Comparison of ENCODE assay signal across 8 cellular contexts in the genomic region with DNA sequence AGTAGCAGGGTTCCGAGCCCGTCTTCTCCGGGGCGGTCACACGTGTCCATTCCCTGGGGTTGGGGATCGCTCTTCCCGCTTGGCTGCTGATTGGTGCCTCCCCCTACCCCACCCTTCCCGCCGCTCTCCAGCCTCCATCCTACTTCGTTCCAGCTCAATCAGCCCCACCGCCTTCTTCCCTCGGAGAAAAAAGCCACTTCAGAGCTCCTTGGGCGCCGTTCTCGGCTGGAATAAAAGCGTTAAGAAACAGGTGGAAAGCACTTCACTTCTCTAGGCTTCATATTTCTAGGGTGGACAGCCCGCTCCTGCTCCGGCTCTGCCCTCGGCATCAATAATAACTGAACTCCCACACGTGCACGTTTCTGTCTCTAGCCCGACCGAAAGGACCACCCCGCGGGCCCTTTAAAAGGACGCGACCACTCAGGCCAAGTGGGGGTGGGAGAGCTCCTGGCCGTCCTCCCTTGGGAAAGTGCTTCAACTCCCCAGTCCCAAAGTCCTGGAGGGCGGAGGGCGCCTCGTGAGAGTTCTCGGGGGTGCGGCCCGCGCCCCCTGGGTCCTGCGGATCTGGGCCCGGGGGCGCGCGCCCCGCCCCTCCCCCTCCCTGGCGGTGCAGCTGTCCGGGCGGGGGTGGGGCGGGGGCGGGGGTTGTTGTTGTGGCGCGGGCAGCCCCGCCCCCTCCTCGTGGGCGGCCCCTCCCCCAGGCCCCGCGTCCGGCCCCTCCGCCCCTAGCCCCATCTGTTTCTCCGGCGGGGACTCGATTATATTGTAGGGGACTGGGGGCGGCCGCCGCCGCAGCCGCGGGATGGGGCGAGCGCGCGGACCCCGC. TPM values are rescaled to one million over a fixed set of nuclear protein-coding genes. Genes with fewer than 3 reads are reported as not detected.
A peak's percentile ranks its signal among the peaks of the same experiment; 100 is the strongest.
DNase-seq lines count a peak whose midpoint lies in the region; ATAC-seq and TF ChIP-seq lines count a peak whose summit lies in the region.

CECR2 (plus strand) TSS at position 734 of the 826 bp plus-strand sequence. CDS start 324 bp downstream, outside the sequence.

- H3K4me2 ChIP-seq in osteoblast (ENCODE audit: insufficient read depth, low read length), result no peak within 1 kb of the TSS

- peaks cover 13 to 98% (median 20%) of the 10 kb centered on the region in 4 donors for H3K27me3 ChIP-seq in esophagus squamous epithelium
- H3K27me3 ChIP-seq in naive thymus-derived CD4-positive, alpha-beta T cell (ENCODE audit: control insufficient read depth in 2 of 2, insufficient read depth in 2 of 2, low read length in 2 of 2), result peaks cover 0 to 16% of the 10 kb centered on the region in 2 donors
- peaks cover 0 to 4% of the 10 kb centered on the region in 2 donors for H3K27me3 ChIP-seq in aorta (ENCODE audit: control insufficient read depth in 1 of 2, insufficient read depth in 2 of 2, low read length in 1 of 2)
- peaks cover 39% of the 10 kb centered on the region for H3K27me3 ChIP-seq in osteoblast (ENCODE audit: insufficient read depth, low read length)

- H3K4me1 ChIP-seq in esophagus squamous epithelium (peaks cover 10 to 28% (median 15%) of the 10 kb centered on the region in 3 donors), aorta (ENCODE audit: control insufficient read depth in 1 of 2, insufficient read depth in 2 of 2, low read length in 2 of 2) (peaks cover 0 to 5% of the 10 kb centered on the region in 2 donors), osteoblast (ENCODE audit: insufficient read depth, low read length) (no peaks in the 10 kb centered on the region)
- H3K4me1 ChIP-seq in naive thymus-derived CD4-positive, alpha-beta T cell (ENCODE audit: control insufficient read depth in 2 of 2, insufficient read depth in 2 of 2, low read length in 2 of 2), result peaks cover 0 to 14% of the 10 kb centered on the region in 2 donors

- H2AFZ ChIP-seq in osteoblast (ENCODE audit: low read length), result no peak within 1 kb of the TSS

- H3K27ac ChIP-seq in esophagus squamous epithelium (peak within 1 kb of the TSS in 2 of 4 donors; percentile 48 to 50), aorta (ENCODE audit: low read depth in 1 of 2, low read length in 2 of 2) (no peak within 1 kb of the TSS), osteoblast (ENCODE audit: low read depth, low read length) (no peak within 1 kb of the TSS)
- no peak within 1 kb of the TSS for H3K27ac ChIP-seq in naive thymus-derived CD4-positive, alpha-beta T cell (ENCODE audit: low read depth, low read length)

- H3K36me3 ChIP-seq in esophagus squamous epithelium (no peaks in the 10 kb centered on the region), aorta (ENCODE audit: control insufficient read depth in 1 of 2, insufficient read depth in 2 of 2, low read length in 1 of 2) (no peaks in the 10 kb centered on the region), osteoblast (ENCODE audit: insufficient read depth, low read length) (no peaks in the 10 kb centered on the region)
- no peaks in the 10 kb centered on the region for H3K36me3 ChIP-seq in naive thymus-derived CD4-positive, alpha-beta T cell (ENCODE audit: control insufficient read depth in 2 of 3, insufficient read depth in 3 of 3, low read length in 3 of 3)

- H3K4me3 ChIP-seq in LNCaP clone FGC (ENCODE audit: low read depth, low read length) (peak within 1 kb of the TSS; percentile 60), esophagus squamous epithelium (peak within 1 kb of the TSS; percentile 36 to 62 (median 50)), aorta (ENCODE audit: low read length in 2 of 2) (peak within 1 kb of the TSS; percentile 55 to 56), osteoblast (ENCODE audit: insufficient read depth, low read length) (no peak within 1 kb of the TSS)
- no peak within 1 kb of the TSS for H3K4me3 ChIP-seq in naive thymus-derived CD4-positive, alpha-beta T cell (ENCODE audit: low read length)

- H3K9me3 ChIP-seq in T-helper 17 cell (ENCODE audit: control insufficient read depth, low read length, poor library complexity, severe bottlenecking), result no peaks in the 10 kb centered on the region
- H3K9me3 ChIP-seq in esophagus squamous epithelium, result no peaks in the 10 kb centered on the region
- no peaks in the 10 kb centered on the region for H3K9me3 ChIP-seq in naive thymus-derived CD4-positive, alpha-beta T cell (ENCODE audit: control insufficient read depth in 2 of 3, low read length in 3 of 3)
- no peaks in the 10 kb centered on the region for H3K9me3 ChIP-seq in aorta (ENCODE audit: control insufficient read depth, low read length)
- H3K9me3 ChIP-seq in osteoblast (ENCODE audit: low read depth, low read length), result no peaks in the 10 kb centered on the region

- POLR2A ChIA-PET in naive thymus-derived CD4-positive, alpha-beta T cell (lab: Charles Lee), result interaction anchor here (0.5 kb wide), 1 partner anchor 32 kb away, joined by 3 read pairs; no protein-coding TSS in a partner anchor

- intact Hi-C loops in esophagus squamous epithelium (cut with DNase I) (no loop called here), aorta (cut with DNase I) (no loop called here)
- intact Hi-C loops in naive thymus-derived CD4-positive, alpha-beta T cell (cut with micrococcal nuclease), result loop anchor here (2.0 to 10.0 kb wide), 6 partner anchors 88 to 708 kb away; partner anchors contain the start of genes ADA2 (in 2 of the 2), IL17RA (in 1 of the 2) and PEX26 (in 1 of the 2)

- H3K4me1 Mint-ChIP-seq in T-helper 17 cell, result peaks cover 20% of the 10 kb centered on the region
- peaks cover 13 to 35% (median 28%) of the 10 kb centered on the region in 7 donors for H3K4me1 Mint-ChIP-seq in naive thymus-derived CD4-positive, alpha-beta T cell

- no peak for TF ChIP-seq POLR2A in esophagus squamous epithelium (IDR thresholded peaks at IDR 0.05)

- peak; percentile 23 for ATAC-seq in T-helper 17 cell
- peak; percentile 6 for ATAC-seq in naive thymus-derived CD4-positive, alpha-beta T cell
- peak; percentile 69 for ATAC-seq in aorta (ENCODE audit: low FRiP score)
- ATAC-seq in HG03469 (IDR thresholded peaks at IDR 0.05; ENCODE audit: unreplicated experiment), result no peak

- peaks cover 9% of the 10 kb centered on the region for H3K36me3 Mint-ChIP-seq in T-helper 17 cell (ENCODE audit: low read depth)
- peaks cover 0 to 2% (median 0%) of the 10 kb centered on the region in 5 donors for H3K36me3 Mint-ChIP-seq in naive thymus-derived CD4-positive, alpha-beta T cell

- no peaks in the 10 kb centered on the region for H3K79me2 ChIP-seq in osteoblast (ENCODE audit: insufficient read depth, low read length)

- peaks cover 69% of the 10 kb centered on the region for H3K27me3 Mint-ChIP-seq in T-helper 17 cell
- H3K27me3 Mint-ChIP-seq in naive thymus-derived CD4-positive, alpha-beta T cell, result peaks cover 55 to 69% (median 55%) of the 10 kb centered on the region in 5 donors

- TF ChIP-seq CTCF in LNCaP clone FGC (IDR thresholded peaks at IDR 0.05; ENCODE audit: control insufficient read depth, extremely low read depth, insufficient read depth), result no peak
- TF ChIP-seq CTCF in esophagus squamous epithelium (IDR thresholded peaks at IDR 0.05), result no peak
- TF ChIP-seq CTCF in osteoblast (IDR thresholded peaks at IDR 0.05; ENCODE audit: extremely low read depth, low read depth, low read length), result no peak

- H3K27ac Mint-ChIP-seq in T-helper 17 cell, result no peak within 1 kb of the TSS
- peak within 1 kb of the TSS in 2 of 9 donors; percentile 38 to 55 for H3K27ac Mint-ChIP-seq in naive thymus-derived CD4-positive, alpha-beta T cell

- CTCF ChIA-PET in naive thymus-derived CD4-positive, alpha-beta T cell (lab: Charles Lee), result no interaction called here

- peak within 1 kb of the TSS; percentile 86 for H3K4me3 Mint-ChIP-seq in T-helper 17 cell
- peak within 1 kb of the TSS; percentile 75 to 86 (median 81) for H3K4me3 Mint-ChIP-seq in naive thymus-derived CD4-positive, alpha-beta T cell

- H4K20me1 ChIP-seq in osteoblast (ENCODE audit: insufficient read depth, low read length), result no peaks in the 10 kb centered on the region

- WGBS in esophagus squamous epithelium, 2 donors, result 2 to 5% methylated on average over 10 of the region's 69 CpGs
- 1 to 2% methylated on average over 44 to 69 of the region's 69 CpGs for WGBS in aorta, 2 donors

- H3K9me3 Mint-ChIP-seq in naive thymus-derived CD4-positive, alpha-beta T cell, result peaks cover 0 to 7% (median 0%) of the 10 kb centered on the region in 11 donors

- DNase-seq in D341Med (ENCODE audit: low spot score), result peak; percentile 79
- no peak for DNase-seq in LNCaP clone FGC (ENCODE audit: low read depth)
- DNase-seq in T-helper 17 cell, result no peak
- no peak for DNase-seq in esophagus squamous epithelium (lab: John Stamatoyannopoulos, UW)
- peak in 3 of 9 donors; percentile 9 to 26 (median 16) for DNase-seq in naive thymus-derived CD4-positive, alpha-beta T cell
- no peak for DNase-seq in aorta
- no peak for DNase-seq in osteoblast (ENCODE audit: insufficient read length, low spot score, missing footprints)

RNA-seq across cellular contexts. Expression of gene CECR2, which starts in this region (rescaled TPM):
- total RNA-seq in T-helper 17 cell (under 1 TPM in 1 of 2 donors, not detected in 1; 0.29 TPM), esophagus squamous epithelium (under 1 TPM; 0.13 to 0.57 (median 0.26) TPM), aorta (1 to 10 TPM in 1 of 2 donors, under 1 TPM in 1; 0.62 to 2.1 TPM), osteoblast (not detected in 2 replicates)
- total RNA-seq in naive thymus-derived CD4-positive, alpha-beta T cell, result under 1 TPM in 3 of 5 experiments, not detected in 2; 0.08 to 0.37 (median 0.15) TPM
- not detected for polyA plus RNA-seq in naive thymus-derived CD4-positive, alpha-beta T cell
- under 1 TPM; 0.08 to 0.13 TPM for polyA plus RNA-seq in aorta

Comparison
In these comparisons a context has a peak if more than half of its experiments do, and no peak if none do; other contexts are left out.
1. Peak in ATAC-seq in T-helper 17 cell; RNA of the gene not detected or under 1 TPM.
2. Peak in ATAC-seq in naive thymus-derived CD4-positive, alpha-beta T cell; RNA of the gene not detected or under 1 TPM.
3. H3K4me3 ChIP-seq: peak in LNCaP clone FGC (single experiment), esophagus squamous epithelium (4 of 4) and aorta (2 of 2); none in naive thymus-derived CD4-positive, alpha-beta T cell (single experiment) and osteoblast (single experiment).
4. intact Hi-C loops: an anchor here in naive thymus-derived CD4-positive, alpha-beta T cell (2.0 to 10.0 kb wide); none called in esophagus squamous epithelium and aorta.